In the genomic region with DNA sequence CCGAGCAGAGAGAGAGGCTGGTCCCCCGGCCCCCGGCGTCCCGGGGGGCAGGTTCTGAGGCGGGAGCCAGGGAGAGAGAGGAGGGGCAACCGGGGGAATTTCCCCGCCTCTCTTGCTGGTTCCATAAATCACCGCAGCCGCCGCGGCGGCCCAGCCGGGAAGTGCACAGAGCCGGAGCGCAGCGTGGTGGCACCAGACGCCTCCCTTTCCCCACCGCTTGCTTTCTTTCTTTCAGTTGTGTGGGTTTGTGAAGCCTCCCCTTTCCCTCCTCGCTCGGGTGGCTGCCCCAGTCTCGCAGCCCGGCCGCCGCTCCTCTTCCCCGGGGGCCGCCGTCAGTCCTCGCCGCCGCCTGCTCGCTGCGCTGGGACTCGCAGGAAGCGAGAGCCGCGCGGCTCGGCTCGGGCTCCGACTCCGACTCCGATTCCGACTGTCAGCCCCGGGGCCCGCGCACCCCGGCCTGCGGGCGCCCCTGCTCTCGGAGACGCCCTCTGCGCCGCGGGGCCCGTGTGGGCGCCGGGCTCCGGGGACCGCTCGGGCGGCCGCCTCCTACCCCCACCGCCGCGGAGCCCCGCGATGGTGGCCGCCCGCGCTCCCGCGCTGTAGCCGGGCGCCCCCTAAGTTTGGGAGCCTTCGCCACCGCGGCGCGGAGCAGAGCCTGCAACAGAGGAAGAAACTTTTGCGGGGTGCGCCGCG, we compare ENCODE assay signal across 8 cellular contexts. TPM values are rescaled to one million over a fixed set of nuclear protein-coding genes. Genes with fewer than 3 reads are reported as not detected.
DNase-seq lines count a peak whose midpoint lies in the region; ATAC-seq, FAIRE-seq and TF ChIP-seq lines count a peak whose summit lies in the region.

A gene (plus strand): TSS at position 153 of the 693 bp plus-strand sequence. CDS start 616 bp downstream, outside the sequence.

- no peaks in the 10 kb centered on the region for H3K9me3 Mint-ChIP-seq in mesothelial cell of epicardium

- intact Hi-C loops in endothelial cell of umbilical vein (cut with micrococcal nuclease), result loop anchor here (1.0 to 2.0 kb wide), 9 partner anchors 9 to 355 kb away; no protein-coding TSS in a partner anchor

- H3K27ac ChIP-seq in ACC112 (ENCODE audit: low read depth, low read length) (no peak within 1 kb of the TSS), endothelial cell of umbilical vein (ENCODE audit: insufficient read depth, low read depth, low read length) (peak within 1 kb of the TSS; percentile 48)

- ATAC-seq in GM18907 (IDR thresholded peaks at IDR 0.05; ENCODE audit: unreplicated experiment) (peak; percentile 85), HG03280 (IDR thresholded peaks at IDR 0.05; ENCODE audit: unreplicated experiment) (peak; percentile 66)

- POLR2A ChIA-PET in endothelial cell of umbilical vein (lab: Charles Lee), result no interaction called here

- FAIRE-seq in endothelial cell of umbilical vein (lab: Jason Lieb, UNC), result peak; percentile 90

- H3K4me2 ChIP-seq in endothelial cell of umbilical vein (ENCODE audit: insufficient read depth, low read length), result peak within 1 kb of the TSS; percentile 90

- H2AFZ ChIP-seq in ACC112 (ENCODE audit: low read length, unreplicated experiment) (peak within 1 kb of the TSS; percentile 96), endothelial cell of umbilical vein (ENCODE audit: low read depth, low read length) (peak within 1 kb of the TSS; percentile 98)

- TF ChIP-seq CTCF in endothelial cell of umbilical vein (IDR thresholded peaks at IDR 0.05; ENCODE audit: extremely low read depth in 1 of 2, insufficient read depth in 1 of 2, low read depth in 1 of 2, low read length in 2 of 2) (peak; percentile 6 to 51), mesothelial cell of epicardium (IDR thresholded peaks at IDR 0.05; ENCODE audit: unreplicated experiment) (no peak)

- H3K4me3 ChIP-seq in ACC112 (ENCODE audit: low read depth, low read length) (peak within 1 kb of the TSS; percentile 88), endothelial cell of umbilical vein (replicated peaks in 1 of 3; ENCODE audit: insufficient read depth in 1 of 3, low read depth in 1 of 3, low read length in 3 of 3) (peak within 1 kb of the TSS; percentile 60 to 83 (median 78))

- no peaks in the 10 kb centered on the region for H4K20me1 ChIP-seq in endothelial cell of umbilical vein (replicated peaks; ENCODE audit: control insufficient read depth, extremely low read depth, insufficient read depth, low read length)

- H3K4me3 Mint-ChIP-seq in mesothelial cell of epicardium, result peak within 1 kb of the TSS; percentile 86

- H3K79me2 ChIP-seq in ACC112 (ENCODE audit: control insufficient read depth, insufficient read depth, low read length, unreplicated experiment) (no peaks in the 10 kb centered on the region), endothelial cell of umbilical vein (ENCODE audit: control insufficient read depth, insufficient read depth, low read length) (peaks cover 4% of the 10 kb centered on the region)

- H3K9me3 ChIP-seq in endothelial cell of umbilical vein (replicated peaks; ENCODE audit: control insufficient read depth, insufficient read depth, low read length), result no peaks in the 10 kb centered on the region

- DNase-seq in NCI-H526 (lab: John Stamatoyannopoulos, UW), result peak; percentile 58 to 96
- DNase-seq in activated CD8-positive, alpha-beta memory T cell treated with anti-CD3 and anti-CD28 coated beads for 4 hours (ENCODE audit: low read depth in 2 of 2), result peak; percentile 19 to 41
- DNase-seq in endothelial cell of umbilical vein (ENCODE audit: low read depth, low spot score), result peak; percentile 88
- DNase-seq in mesothelial cell of epicardium (ENCODE audit: low spot score in 2 of 2, unreplicated experiment in 2 of 2), result peak; percentile 56 to 82
- DNase-seq in stimulated activated CD8-positive, alpha-beta memory T cell treated with anti-CD3 and anti-CD28 coated beads, Interleukin-12 subunit alpha, Interleukin-12 subunit beta, amount 100 ng/mL, for 4 hours (ENCODE audit: low read depth), result peak; percentile 58

- H3K9me1 ChIP-seq in endothelial cell of umbilical vein (replicated peaks; ENCODE audit: control insufficient read depth, extremely low read depth, insufficient read depth, low read length), result no peaks in the 10 kb centered on the region

- H3K27ac Mint-ChIP-seq in mesothelial cell of epicardium, result peak within 1 kb of the TSS; percentile 82

- H3K4me1 ChIP-seq in ACC112 (ENCODE audit: control insufficient read depth, insufficient read depth, low read length, unreplicated experiment), result peaks cover 5% of the 10 kb centered on the region
- H3K4me1 ChIP-seq in endothelial cell of umbilical vein (ENCODE audit: control insufficient read depth, extremely low read depth, insufficient read depth, low read length), result peaks cover 23% of the 10 kb centered on the region

- CTCF ChIA-PET in endothelial cell of umbilical vein (lab: Charles Lee), result no interaction called here

- H3K36me3 Mint-ChIP-seq in mesothelial cell of epicardium, result no peaks in the 10 kb centered on the region

- peaks cover 32% of the 10 kb centered on the region for H3K4me1 Mint-ChIP-seq in mesothelial cell of epicardium

- peak; percentile 67 for TF ChIP-seq POLR2A in endothelial cell of umbilical vein (IDR thresholded peaks at IDR 0.05; ENCODE audit: low read depth, low read length)

- H3K27me3 Mint-ChIP-seq in mesothelial cell of epicardium (ENCODE audit: low read depth), result peaks cover 36% of the 10 kb centered on the region

- dilution Hi-C loops in endothelial cell of umbilical vein (cut with MboI; ENCODE audit: extremely low pct_ligation_motif_present, low sequenced_read_pairs), result no loop called here

- H3K27me3 ChIP-seq in ACC112 (ENCODE audit: insufficient read depth, low read length) (peaks cover 20% of the 10 kb centered on the region; the same call in 1 of the 2 replicates), endothelial cell of umbilical vein (ENCODE audit: control insufficient read depth in 2 of 2, insufficient read depth in 2 of 2, low read length in 2 of 2) (peaks cover 2 to 4% of the 10 kb centered on the region in 2 experiments)

- BruUV-seq in endothelial cell of umbilical vein (replicated peaks; lab: Mats Ljungman, UMichigan), result no TSS peak

- H3K36me3 ChIP-seq in ACC112 (ENCODE audit: insufficient read depth, low read length) (no peaks in the 10 kb centered on the region), endothelial cell of umbilical vein (ENCODE audit: control insufficient read depth in 2 of 2, extremely low read depth in 1 of 2, insufficient read depth in 2 of 2, low read length in 2 of 2) (no peaks in the 10 kb centered on the region)

- peak within 1 kb of the TSS; percentile 73 for H3K9ac ChIP-seq in endothelial cell of umbilical vein (replicated peaks; ENCODE audit: extremely low read depth, insufficient read depth, low read length)

TF ChIP-seq in endothelial cell of umbilical vein, 7 proteins besides CTCF, POLR2A, EP300 and RAD21:
- TF ChIP-seq POLR2AphosphoS5 (IDR thresholded peaks at IDR 0.05; ENCODE audit: insufficient read depth, low read depth, low read length) (peak; percentile 51), EZH2 (IDR thresholded peaks at IDR 0.05; ENCODE audit: borderline replicate concordance, low read depth, low read length, severe bottlenecking) (no peak), FOS (IDR thresholded peaks at IDR 0.05; ENCODE audit: borderline replicate concordance, insufficient read depth, low read length) (peak; percentile 5)

RNA-seq across cellular contexts. Expression of the gene that starts here (rescaled TPM):
- total RNA-seq in endothelial cell of umbilical vein (8.7 and 9.3 TPM in 2 replicates), mesothelial cell of epicardium (20.8 to 24.2 TPM (median 24.1 TPM) in 3 replicates)
- 2.1 and 3.6 TPM in 2 replicates for polyA plus RNA-seq in endothelial cell of umbilical vein
- 2.6 and 3.0 TPM in 2 replicates for polyA plus RNA-seq in endothelial cell of umbilical vein (2011; cell fraction: cytosol; rRNA removed)
- 8.9 and 9.0 TPM in 2 replicates for polyA plus RNA-seq in endothelial cell of umbilical vein (2011; cell fraction: nucleus; rRNA removed)
- polyA plus RNA-seq in endothelial cell of umbilical vein (2012), result 4.8 and 7.0 TPM in 2 replicates
- 8.9 and 12.7 TPM in 2 replicates for polyA minus RNA-seq in endothelial cell of umbilical vein
- polyA minus RNA-seq in endothelial cell of umbilical vein (2011; cell fraction: cytosol; rRNA and poly(A)+ RNA removed), result not detected
- 10.9 and 17.8 TPM in 2 replicates for polyA minus RNA-seq in endothelial cell of umbilical vein (2011; cell fraction: nucleus; rRNA and poly(A)+ RNA removed)

Comparison
In these comparisons a context has a peak if more than half of its experiments do, and no peak if none do; other contexts are left out.
1. DNase-seq: peak in every context shown above with its lines; median percentile 88 in endothelial cell of umbilical vein; 77 in NCI-H526; 69 in mesothelial cell of epicardium; 58 in stimulated activated CD8-positive, alpha-beta memory T cell treated with anti-CD3 and anti-CD28 coated beads, Interleukin-12 subunit alpha, Interleukin-12 subunit beta, amount 100 ng/mL, for 4 hours; 30 in activated CD8-positive, alpha-beta memory T cell treated with anti-CD3 and anti-CD28 coated beads for 4 hours.